ENCODE assay signal across 9 cellular contexts in genomic region chr15:50377867-50378751, GRCh38. TPM values are rescaled to one million over a fixed set of nuclear protein-coding genes. Genes with fewer than 3 reads are reported as not detected.
A peak's percentile ranks its signal among the peaks of the same experiment; 100 is the strongest.
DNase-seq lines count a peak whose midpoint lies in the region; ATAC-seq lines count a peak whose summit lies in the region.
"Had no signal": no experiment of that assay in that cellular context is flagged by ENCODE, and none has a peak within 500 bp of the region (broad histone marks: within the 10 kb centered on the region; RNA-seq: fewer than 3 reads in every experiment).

No MANE protein-coding gene starts in this region.

- peaks cover 17% of the 10 kb centered on the region for H3K4me1 Mint-ChIP-seq in activated CD4-positive, alpha-beta memory T cell treated with anti-CD3 and anti-CD28 coated beads for 36 hours (ENCODE audit: low read depth)

- DNase-seq in AG20443 (ENCODE audit: low spot score) = peak; percentile 22
- no peak for DNase-seq in activated CD4-positive, alpha-beta memory T cell treated with anti-CD3 and anti-CD28 coated beads for 36 hours
- no peak for DNase-seq in NCI-H2107 treated with DMSO at 0.1 percent for 48 hours (lab: John Stamatoyannopoulos, UW; ENCODE audit: unreplicated experiment)
- DNase-seq in activated gamma-delta T cell treated with Interleukin-2 at 50 U/mL for 16 hours = no peak
- no peak for DNase-seq in effector memory CD4-positive, alpha-beta T cell
- no peak for DNase-seq in EL
- DNase-seq: CD4-positive, alpha-beta T cell had no signal

- no peaks in the 10 kb centered on the region for H3K36me3 ChIP-seq in effector memory CD4-positive, alpha-beta T cell (ENCODE audit: control insufficient read depth, insufficient read depth, low read length)

- H3K27ac Mint-ChIP-seq in activated CD4-positive, alpha-beta memory T cell treated with anti-CD3 and anti-CD28 coated beads for 36 hours = peak overlapping the region; percentile 76
- H3K27ac Mint-ChIP-seq: CD4-positive, alpha-beta T cell had no signal

- POLR2A ChIA-PET in activated CD4-positive, alpha-beta memory T cell treated with anti-CD3 and anti-CD28 coated beads for 36 hours (lab: Charles Lee) = interaction anchor here (1.0 to 1.9 kb wide), 4 partner anchors 22 to 46 kb away, joined by 3 to 17 read pairs (median 4); partner anchors contain the start of genes GABPB1 and USP8

- no peaks in the 10 kb centered on the region for H3K9me3 Mint-ChIP-seq in activated CD4-positive, alpha-beta memory T cell treated with anti-CD3 and anti-CD28 coated beads for 36 hours
- H3K9me3 Mint-ChIP-seq: CD4-positive, alpha-beta T cell had no signal

- H3K4me1 ChIP-seq in effector memory CD4-positive, alpha-beta T cell (ENCODE audit: control insufficient read depth, insufficient read depth, low read length, poor library complexity, severe bottlenecking) = no peaks in the 10 kb centered on the region

- H3K4me3 ChIP-seq in effector memory CD4-positive, alpha-beta T cell (ENCODE audit: insufficient read depth, low read depth, low read length, poor library complexity, severe bottlenecking) = no peak overlapping the region

- no peak overlapping the region for H3K27ac ChIP-seq in effector memory CD4-positive, alpha-beta T cell (ENCODE audit: insufficient read depth, low read length, poor library complexity, severe bottlenecking)

- no peaks in the 10 kb centered on the region for H3K36me3 Mint-ChIP-seq in activated CD4-positive, alpha-beta memory T cell treated with anti-CD3 and anti-CD28 coated beads for 36 hours

- no peak overlapping the region for H3K4me3 Mint-ChIP-seq in activated CD4-positive, alpha-beta memory T cell treated with anti-CD3 and anti-CD28 coated beads for 36 hours
- H3K4me3 Mint-ChIP-seq: CD4-positive, alpha-beta T cell had no signal

- H3K9me3 ChIP-seq in effector memory CD4-positive, alpha-beta T cell (ENCODE audit: control insufficient read depth, low read length) = no peaks in the 10 kb centered on the region

- CTCF ChIA-PET in activated CD4-positive, alpha-beta memory T cell treated with anti-CD3 and anti-CD28 coated beads for 36 hours (lab: Charles Lee) = interaction anchor here (0.6 kb wide), 3 partner anchors 20 to 755 kb away, joined by 3 read pairs; no protein-coding TSS in a partner anchor

- peaks cover 3% of the 10 kb centered on the region for H3K27me3 Mint-ChIP-seq in activated CD4-positive, alpha-beta memory T cell treated with anti-CD3 and anti-CD28 coated beads for 36 hours
- H3K27me3 Mint-ChIP-seq: CD4-positive, alpha-beta T cell had no signal

- no peaks in the 10 kb centered on the region for H3K27me3 ChIP-seq in effector memory CD4-positive, alpha-beta T cell (replicated peaks; ENCODE audit: control insufficient read depth, insufficient read depth, low read length, poor library complexity, severe bottlenecking)

- intact Hi-C loops in activated CD4-positive, alpha-beta memory T cell treated with anti-CD3 and anti-CD28 coated beads for 36 hours (cut with micrococcal nuclease) = loop anchor here (1.0 to 5.0 kb wide), 2 partner anchors 24 to 109 kb away; no protein-coding TSS in a partner anchor

- ATAC-seq in GM19324 (IDR thresholded peaks at IDR 0.05; ENCODE audit: low FRiP score, unreplicated experiment) (peak; percentile 96), HG03060 (IDR thresholded peaks at IDR 0.05; ENCODE audit: low read depth, unreplicated experiment) (peak; percentile 96)

RNA-seq across cellular contexts. Expression of gene GABPB1, which starts 23.1 kb away (rescaled TPM):
- 10 to 100 TPM; 54.1 to 58.2 TPM for total RNA-seq in activated CD4-positive, alpha-beta memory T cell treated with anti-CD3 and anti-CD28 coated beads for 36 hours

RNA-seq across cellular contexts. Expression of gene USP8, which starts 46.1 kb away (rescaled TPM):
- total RNA-seq in activated CD4-positive, alpha-beta memory T cell treated with anti-CD3 and anti-CD28 coated beads for 36 hours = 10 to 100 TPM; 43.4 to 46.0 TPM
